Comparison of ENCODE assay signal across 1 cellular context in genomic region chr5:137619191-137619870, GRCh38.
A peak's percentile ranks its signal among the peaks of the same experiment; 100 is the strongest.
TF ChIP-seq lines count a peak whose summit lies in the region.

No MANE protein-coding gene starts in this region.

TF ChIP-seq in SK-N-SH, 30 proteins besides CTCF, POLR2A, EP300 and RAD21 (continued from another document):
- TF ChIP-seq USF2 (IDR thresholded peaks at IDR 0.05; ENCODE audit: borderline replicate concordance, low read depth, low read length) (peak; percentile 33), MXI1 (IDR thresholded peaks at IDR 0.05; ENCODE audit: low read depth, low read length) (peak; percentile 94), TCF12 (IDR thresholded peaks at IDR 0.05) (peak; percentile 51), IRF3 (IDR thresholded peaks at IDR 0.05; ENCODE audit: low read depth, low read length) (no peak; the same call in 1 of the 2 replicates), NRF1 (IDR thresholded peaks at IDR 0.05; ENCODE audit: low read depth, low read length) (no peak), TAF1 (IDR thresholded peaks at IDR 0.05; ENCODE audit: borderline replicate concordance, low read depth, low read length) (no peak), ZBTB33 (IDR thresholded peaks at IDR 0.05; ENCODE audit: borderline replicate concordance, low read depth) (no peak), SIN3A (IDR thresholded peaks at IDR 0.05; ENCODE audit: borderline replicate concordance, low read depth, low read length) (no peak), FOXJ3 (CRISPR knock-in tag; IDR thresholded peaks at IDR 0.05) (peak; percentile 86), POLR2AphosphoS5 (IDR thresholded peaks at IDR 0.05; ENCODE audit: low read depth, low read length) (no peak)
